Comparison of ENCODE assay signal across 11 cellular contexts in genomic region chrX:72273718-72274117, GRCh38. TPM values are rescaled to one million over a fixed set of nuclear protein-coding genes. Genes with fewer than 3 reads are reported as not detected.
DNase-seq lines count a peak whose midpoint lies in the region; ATAC-seq, FAIRE-seq and TF ChIP-seq lines count a peak whose summit lies in the region.
"Had no signal": no experiment of that assay in that cellular context is flagged by ENCODE, and none has a peak within 500 bp of the region (broad histone marks: within the 10 kb centered on the region; RNA-seq: fewer than 3 reads in every experiment).

No MANE protein-coding gene starts in this region.

- H3K27ac Mint-ChIP-seq in T-helper 2 cell treated with Interferon-gamma antibody and Interleukin-4, amounts not matched to agents 5 μg/mL and 100 μg/mL, for 36 hours = peak overlapping the region; percentile 74
- peak overlapping the region; percentile 90 to 94 for H3K27ac Mint-ChIP-seq in effector memory CD8-positive, alpha-beta T cell
- peak overlapping the region; percentile 12 for H3K27ac Mint-ChIP-seq in type B pancreatic cell

- H3K4me1 Mint-ChIP-seq in T-helper 2 cell treated with Interferon-gamma antibody and Interleukin-4, amounts not matched to agents 5 μg/mL and 100 μg/mL, for 36 hours (ENCODE audit: low read depth) = peaks cover 32% of the 10 kb centered on the region
- H3K4me1 Mint-ChIP-seq in effector memory CD8-positive, alpha-beta T cell (ENCODE audit: low read depth in 2 of 2) = peaks cover 29 to 35% of the 10 kb centered on the region in 2 donors
- peaks cover 38% of the 10 kb centered on the region for H3K4me1 Mint-ChIP-seq in type B pancreatic cell (ENCODE audit: unreplicated experiment)

- FAIRE-seq in GM19239 (lab: Jason Lieb, UNC) = no peak

- H3K36me3 Mint-ChIP-seq in T-helper 2 cell treated with Interferon-gamma antibody and Interleukin-4, amounts not matched to agents 5 μg/mL and 100 μg/mL, for 36 hours (ENCODE audit: low read depth) = peaks cover 56% of the 10 kb centered on the region
- peaks cover 74% of the 10 kb centered on the region for H3K36me3 Mint-ChIP-seq in effector memory CD8-positive, alpha-beta T cell (ENCODE audit: insufficient read depth)
- peaks cover 58% of the 10 kb centered on the region for H3K36me3 Mint-ChIP-seq in type B pancreatic cell

- H3K9me3 ChIP-seq in adrenal gland (replicated peaks in 1 of 3) = no peaks in the 10 kb centered on the region
- H3K9me3 ChIP-seq: heart left ventricle, mucosa of descending colon had no signal

- 79 to 86% (median 81%) methylated on average over 4 to 6 of the region's 6 CpGs for WGBS in adrenal gland, 4 donors

- no peak for TF ChIP-seq CTCF in type B pancreatic cell (conservative IDR thresholded peaks at IDR 0.05)
- TF ChIP-seq CTCF in adrenal gland (IDR thresholded peaks at IDR 0.05) = no peak

- DNase-seq in stimulated activated naive CD4-positive, alpha-beta T cell treated with Interleukin-2 at 50 U/mL for 16 hours (lab: John Stamatoyannopoulos, UW) = peak; percentile 7
- no peak for DNase-seq in stimulated activated naive CD4-positive, alpha-beta T cell (lab: John Stamatoyannopoulos, UW)
- no peak for DNase-seq in T-helper 2 cell treated with Interferon-gamma antibody and Interleukin-4, amounts not matched to agents 5 μg/mL and 100 μg/mL, for 36 hours (ENCODE audit: low spot score)
- DNase-seq in effector memory CD8-positive, alpha-beta T cell = no peak
- DNase-seq in type B pancreatic cell (ENCODE audit: extremely low spot score, unreplicated experiment) (no peak), adrenal gland (no peak), NCI-H774 (lab: John Stamatoyannopoulos, UW) (no peak), GM19239 (ENCODE audit: insufficient read length, low spot score) (no peak)
- DNase-seq: heart left ventricle, mucosa of descending colon, NCI-H2171 had no signal

- no peak overlapping the region for H3K4me3 ChIP-seq in adrenal gland
- H3K4me3 ChIP-seq: heart left ventricle, mucosa of descending colon had no signal

- no peak for ATAC-seq in effector memory CD8-positive, alpha-beta T cell (replicated peaks)
- ATAC-seq: heart left ventricle, mucosa of descending colon had no signal

- peaks cover 0 to 70% of the 10 kb centered on the region in 2 donors for H3K36me3 ChIP-seq in adrenal gland (replicated peaks in 1 of 2)

- peaks cover 10 to 31% of the 10 kb centered on the region in 2 donors for H3K4me1 ChIP-seq in adrenal gland (replicated peaks in 1 of 2)

- H3K27me3 Mint-ChIP-seq in T-helper 2 cell treated with Interferon-gamma antibody and Interleukin-4, amounts not matched to agents 5 μg/mL and 100 μg/mL, for 36 hours (ENCODE audit: low read depth) = peaks cover under 1% of the 10 kb centered on the region
- H3K27me3 Mint-ChIP-seq in effector memory CD8-positive, alpha-beta T cell = no peaks in the 10 kb centered on the region
- H3K27me3 Mint-ChIP-seq in type B pancreatic cell = peaks cover under 1% of the 10 kb centered on the region

- H3K27ac ChIP-seq in adrenal gland = no peak overlapping the region

- H3K27me3 ChIP-seq in adrenal gland = no peaks in the 10 kb centered on the region

- H3K9me3 Mint-ChIP-seq in T-helper 2 cell treated with Interferon-gamma antibody and Interleukin-4, amounts not matched to agents 5 μg/mL and 100 μg/mL, for 36 hours = no peaks in the 10 kb centered on the region
- no peaks in the 10 kb centered on the region for H3K9me3 Mint-ChIP-seq in effector memory CD8-positive, alpha-beta T cell
- H3K9me3 Mint-ChIP-seq in type B pancreatic cell = no peaks in the 10 kb centered on the region

- intact Hi-C loops in adrenal gland (cut with DNase I) = no loop called here

- TF ChIP-seq POLR2A in adrenal gland (IDR thresholded peaks at IDR 0.05) = no peak

- H3K4me3 Mint-ChIP-seq in T-helper 2 cell treated with Interferon-gamma antibody and Interleukin-4, amounts not matched to agents 5 μg/mL and 100 μg/mL, for 36 hours = peak overlapping the region; percentile 87
- H3K4me3 Mint-ChIP-seq in effector memory CD8-positive, alpha-beta T cell = peak overlapping the region; percentile 87 to 92
- H3K4me3 Mint-ChIP-seq in type B pancreatic cell = peak overlapping the region; percentile 91

RNA-seq across cellular contexts. Expression of gene RPS4X, which starts 3.3 kb away (rescaled TPM):
- 1,929 and 1,967 TPM in 2 replicates for total RNA-seq in type B pancreatic cell (ENCODE audit: low replicate concordance)
- total RNA-seq in adrenal gland = 100 to 1,000 TPM; 391 to 946 (median 801) TPM
- polyA plus RNA-seq in adrenal gland = 1,000 to 10,000 TPM in 1 of 3 donors, 100 to 1,000 TPM in 2; 589 to 1,087 (median 762) TPM

RNA-seq across cellular contexts. Expression of gene CITED1, which starts 32.0 kb away (rescaled TPM):
- total RNA-seq in type B pancreatic cell (ENCODE audit: low replicate concordance) (2.6 and 6.0 TPM in 2 replicates), adrenal gland (10 to 100 TPM in 1 of 8 donors, under 1 TPM in 2, not detected in 5; 0.50 to 10.1 (median 0.55) TPM)
- polyA plus RNA-seq in adrenal gland = 10 to 100 TPM in 1 of 3 donors, 1 to 10 TPM in 2; 1.2 to 13.5 (median 2.5) TPM

RNA-seq across cellular contexts. Expression of gene ERCC6L, which starts 34.9 kb away (rescaled TPM):
- 2.4 and 7.8 TPM in 2 replicates for total RNA-seq in type B pancreatic cell (ENCODE audit: low replicate concordance)
- under 1 TPM in 6 of 8 donors, not detected in 2; 0.08 to 0.18 (median 0.13) TPM for total RNA-seq in adrenal gland
- under 1 TPM in 1 of 3 donors, not detected in 2; 0.33 TPM for polyA plus RNA-seq in adrenal gland

Comparison
In these comparisons a context has a peak if more than half of its experiments do, and no peak if none do; other contexts are left out.
1. H3K27ac Mint-ChIP-seq: peak in every context shown above with its lines; median percentile 92 in effector memory CD8-positive, alpha-beta T cell; 74 in T-helper 2 cell treated with Interferon-gamma antibody and Interleukin-4, amounts not matched to agents 5 μg/mL and 100 μg/mL, for 36 hours; 12 in type B pancreatic cell.